ENCODE assay signal across 9 cellular contexts in the genomic region with DNA sequence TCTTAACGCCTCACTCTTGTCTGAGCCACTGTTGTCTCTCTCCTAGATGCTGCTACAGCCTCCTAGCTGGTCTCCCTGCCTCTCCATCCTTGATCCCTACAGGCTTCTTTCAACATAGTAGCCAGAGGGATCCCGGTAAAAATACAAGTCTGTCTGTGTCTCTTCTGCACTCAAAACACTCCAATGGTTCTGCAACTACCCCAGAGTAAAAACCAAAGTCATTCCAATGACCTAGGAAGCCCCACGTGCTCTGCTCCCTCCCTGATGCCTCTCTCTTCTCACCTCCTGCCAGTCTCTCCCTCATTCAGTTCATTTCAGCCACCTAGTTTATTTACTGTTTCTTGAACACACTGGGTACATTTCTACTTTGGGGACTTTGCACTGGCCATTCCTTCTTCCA.
"Had no signal": no experiment of that assay in that cellular context is flagged by ENCODE, and none has a peak within 500 bp of the region (broad histone marks: within the 10 kb centered on the region; RNA-seq: fewer than 3 reads in every experiment).

No MANE protein-coding gene starts in this region.

- DNase-seq: GM23248, H7, HCEC 1CT, HFFc6, IMR-90, KG1 had no signal

- H2AFZ ChIP-seq: GM23248 had no signal

- H3K27ac ChIP-seq: GM23248, HL-60 had no signal

- ATAC-seq: K562 had no signal

- H3K9ac ChIP-seq: GM23248 had no signal

- H3K27ac Mint-ChIP-seq: HFFc6 had no signal

- FAIRE-seq: H1, K562 had no signal

- H3K4me3 Mint-ChIP-seq: HFFc6 had no signal

- H3K4me3 ChIP-seq: GM23248, K562 had no signal

- H3K9me3 Mint-ChIP-seq: HFFc6 had no signal
